8 cellular contexts compared by ENCODE assay signal in genomic region chr4:41887821-41888699, GRCh38. TPM values are rescaled to one million over a fixed set of nuclear protein-coding genes. Genes with fewer than 3 reads are reported as not detected.
DNase-seq lines count a peak whose midpoint lies in the region; ATAC-seq and TF ChIP-seq lines count a peak whose summit lies in the region.

No MANE protein-coding gene starts in this region.

- no peak overlapping the region for H3K4me3 Mint-ChIP-seq in activated T-helper 17 cell treated with anti-CD3 and anti-CD28 coated beads, Interleukin-2, amount 50 U/mL, for 72 hours

- H3K4me1 Mint-ChIP-seq in activated T-helper 17 cell treated with anti-CD3 and anti-CD28 coated beads, Interleukin-2, amount 50 U/mL, for 72 hours = no peaks in the 10 kb centered on the region

- no peaks in the 10 kb centered on the region for H3K36me3 ChIP-seq in stomach

- H3K4me3 ChIP-seq in stomach = no peak overlapping the region

- H3K27ac Mint-ChIP-seq in activated T-helper 17 cell treated with anti-CD3 and anti-CD28 coated beads, Interleukin-2, amount 50 U/mL, for 72 hours = no peak overlapping the region

- ATAC-seq in activated T-helper 17 cell treated with anti-CD3 and anti-CD28 coated beads, Interleukin-2, amount 50 U/mL, for 72 hours (replicated peaks) = no peak
- no peak for ATAC-seq in GM21360 (IDR thresholded peaks at IDR 0.05; ENCODE audit: unreplicated experiment)

- no peaks in the 10 kb centered on the region for H3K9me3 ChIP-seq in stomach

- H3K4me1 ChIP-seq in stomach = no peaks in the 10 kb centered on the region

- peak in 2 of 3 donors; percentile 17 to 47 for DNase-seq in stimulated activated CD4-positive, alpha-beta T cell treated with anti-CD3 and anti-CD28 coated beads, Interleukin-12 subunit alpha, Interleukin-12 subunit beta, amount 100 ng/mL, for 48 hours (ENCODE audit: low read depth in 2 of 3, low spot score in 1 of 3)
- no peak for DNase-seq in stimulated activated CD4-positive, alpha-beta T cell treated with anti-CD3 and anti-CD28 coated beads, Interleukin-4, amount 100 ng/mL, for 1 hour
- DNase-seq in NCI-H2171 (lab: John Stamatoyannopoulos, UW) (peak; percentile 6), inferior parietal cortex (ENCODE audit: extremely low spot score) (peak; percentile 75), stomach (peak; percentile 52)
- peak; percentile 46 for DNase-seq in activated naive CD4-positive, alpha-beta T cell treated with Interleukin-2 at 50 U/mL for 16 hours

- TF ChIP-seq EP300 in stomach (IDR thresholded peaks at IDR 0.05) = no peak

- no peak overlapping the region for H3K27ac ChIP-seq in stomach

- 4 to 9% (median 6%) methylated on average over 3 of the region's 3 CpGs for WGBS in stomach, 5 donors

- H3K9me3 Mint-ChIP-seq in activated T-helper 17 cell treated with anti-CD3 and anti-CD28 coated beads, Interleukin-2, amount 50 U/mL, for 72 hours = no peaks in the 10 kb centered on the region

- peak in 5 of 7 experiments; percentile 57 to 91 (median 71) for TF ChIP-seq CTCF in stomach (IDR thresholded peaks at IDR 0.05)

- peaks cover 0 to 46% (median 2%) of the 10 kb centered on the region in 3 donors for H3K27me3 ChIP-seq in stomach

- intact Hi-C loops in stomach (cut with DNase I; ENCODE audit: low total_unique reads) = loop anchor here (10.0 kb wide), 2 partner anchors 193 to 633 kb away; partner anchors contain the start of gene UCHL1

- no peaks in the 10 kb centered on the region for H3K36me3 Mint-ChIP-seq in activated T-helper 17 cell treated with anti-CD3 and anti-CD28 coated beads, Interleukin-2, amount 50 U/mL, for 72 hours (ENCODE audit: low read depth)

- no peak for TF ChIP-seq POLR2A in stomach (IDR thresholded peaks at IDR 0.05)

- H3K27me3 Mint-ChIP-seq in activated T-helper 17 cell treated with anti-CD3 and anti-CD28 coated beads, Interleukin-2, amount 50 U/mL, for 72 hours = peaks cover 27% of the 10 kb centered on the region

RNA-seq across cellular contexts. Expression of gene TMEM33, which starts 47.2 kb away (rescaled TPM):
- total RNA-seq in stomach = 100 to 1,000 TPM in 1 of 5 donors, 10 to 100 TPM in 4; 15.8 to 130 (median 53.2) TPM
- polyA plus RNA-seq in stomach = 1 to 10 TPM; 2.4 to 9.1 (median 8.3) TPM
- 10 to 100 TPM; 25.6 to 68.8 TPM for total RNA-seq in activated T-helper 17 cell treated with anti-CD3 and anti-CD28 coated beads, Interleukin-2, amount 50 U/mL, for 72 hours
